Comparison of ENCODE assay signal across 38 cellular contexts in the genomic region with DNA sequence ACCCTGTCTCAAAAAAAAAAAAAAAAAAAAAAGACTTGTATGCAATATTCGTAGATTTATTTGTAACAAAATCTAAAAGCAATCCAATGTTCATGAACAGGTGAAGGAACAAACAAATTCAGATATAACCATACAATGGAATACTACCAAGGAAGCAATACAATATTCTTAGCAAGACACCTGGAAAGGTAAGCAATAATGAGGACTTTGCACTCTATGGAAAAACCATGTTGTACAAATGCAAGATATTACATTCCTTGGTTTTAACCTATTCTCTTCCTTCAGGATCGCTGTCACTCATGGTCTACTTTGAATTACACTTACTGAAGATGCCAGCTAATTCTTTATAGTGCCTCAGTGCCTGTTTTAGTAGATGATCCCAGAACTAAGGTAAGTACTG. TPM values are rescaled to one million over a fixed set of nuclear protein-coding genes. Genes with fewer than 3 reads are reported as not detected.
"Had no signal": no experiment of that assay in that cellular context is flagged by ENCODE, and none has a peak within 500 bp of the region (broad histone marks: within the 10 kb centered on the region; RNA-seq: fewer than 3 reads in every experiment).

No MANE protein-coding gene starts in this region.

- H3K4me1 ChIP-seq: gastrocnemius medialis had no signal

- H3K36me3 ChIP-seq: adrenal gland, breast epithelium, cardiac muscle cell, esophagus muscularis mucosa, gastrocnemius medialis, WERI-Rb-1 had no signal

- H3K36me3 Mint-ChIP-seq: activated naive CD8-positive, alpha-beta T cell; brain; T-cell had no signal

- H3K27ac ChIP-seq: adrenal gland, breast epithelium, cardiac muscle cell, coronary artery, dorsolateral prefrontal cortex, esophagus muscularis mucosa, gastrocnemius medialis, WERI-Rb-1 had no signal

- H3K27ac Mint-ChIP-seq: activated B cell treated with CpG ODN at 0.5 μM for 24 hours; activated CD8-positive, alpha-beta T cell treated with anti-CD3 and anti-CD28 coated beads for 36 hours; activated naive CD8-positive, alpha-beta T cell; activated T-helper 17 cell treated with anti-CD3 and anti-CD28 coated beads, Interleukin-2, amount 50 U/mL, for 72 hours; brain; dendritic cell treated with granulocyte-macrophage colony-stimulating factor and Interleukin-4, amounts not matched to agents 40 ng/mL and 50 ng/mL, for 4 days; endodermal cell; T-cell; T-helper 1 cell treated with Interleukin-12 subunit alpha and Interleukin-12 subunit beta and Interleukin-4 antibody, amounts not matched to agents 30 μg/mL and 1 μg/mL, for 36 hours had no signal

- H3K4me3 ChIP-seq: adrenal gland, breast epithelium, cardiac muscle cell, coronary artery, dorsolateral prefrontal cortex, esophagus muscularis mucosa, gastrocnemius medialis had no signal

- DNase-seq: activated B cell treated with CpG ODN at 0.5 μM for 24 hours; activated CD4-positive, alpha-beta T cell treated with anti-CD3 and anti-CD28 coated beads for 48 hours; activated CD4-positive, alpha-beta T cell treated with anti-CD3 and anti-CD28 coated beads, Interleukin-2, amount 50 U/mL, for 1 hour; activated CD4-positive, alpha-beta T cell treated with anti-CD3 and anti-CD28 coated beads, Interleukin-2, amount 50 U/mL, for 48 hours; activated CD8-positive, alpha-beta memory T cell treated with anti-CD3 and anti-CD28 coated beads for 24 hours; activated CD8-positive, alpha-beta T cell treated with anti-CD3 and anti-CD28 coated beads for 36 hours; activated effector memory CD4-positive, alpha-beta T cell treated with Interleukin-2 at 50 U/mL for 16 hours; activated gamma-delta T cell treated with Interleukin-2 at 50 U/mL for 16 hours; activated naive CD4-positive, alpha-beta T cell treated with anti-CD3 and anti-CD28 coated beads, Interleukin-2, amount 50 U/mL, for 16 hours; activated naive CD4-positive, alpha-beta T cell treated with Interleukin-2 at 50 U/mL for 16 hours; activated T-cell treated with anti-CD3 and anti-CD28 coated beads, Interleukin-2, amount 50 U/mL, for 4 hours; adrenal gland; amygdala; aorta; central memory CD4-positive, alpha-beta T cell; cerebellar nuclear complex; dorsolateral prefrontal cortex; effector memory CD4-positive, alpha-beta T cell; endodermal cell; erythroblast; foreskin keratinocyte; gastrocnemius medialis; glutamatergic neuron; SW 1271; T-cell; T-helper 9 cell; WERI-Rb-1 had no signal

- H3K27me3 Mint-ChIP-seq: activated T-helper 17 cell treated with anti-CD3 and anti-CD28 coated beads, Interleukin-2, amount 50 U/mL, for 72 hours; dendritic cell treated with granulocyte-macrophage colony-stimulating factor and Interleukin-4, amounts not matched to agents 40 ng/mL and 50 ng/mL, for 4 days; T-cell had no signal

- H3K27me3 ChIP-seq: adrenal gland, breast epithelium, cardiac muscle cell, dorsolateral prefrontal cortex, esophagus muscularis mucosa, foreskin keratinocyte, gastrocnemius medialis had no signal

- H3K4me1 Mint-ChIP-seq: activated B cell treated with CpG ODN at 0.5 μM for 24 hours; activated T-helper 17 cell treated with anti-CD3 and anti-CD28 coated beads, Interleukin-2, amount 50 U/mL, for 72 hours; brain; endodermal cell; T-cell had no signal

- H3K4me3 Mint-ChIP-seq: activated B cell treated with CpG ODN at 0.5 μM for 24 hours; activated CD8-positive, alpha-beta T cell treated with anti-CD3 and anti-CD28 coated beads for 36 hours; activated naive CD8-positive, alpha-beta T cell; activated T-cell treated with anti-CD3 and anti-CD28 coated beads, Interleukin-2, amount 50 U/mL, for 4 hours; activated T-helper 17 cell treated with anti-CD3 and anti-CD28 coated beads, Interleukin-2, amount 50 U/mL, for 72 hours; brain; dendritic cell treated with granulocyte-macrophage colony-stimulating factor and Interleukin-4, amounts not matched to agents 40 ng/mL and 50 ng/mL, for 4 days; endodermal cell; T-cell; T-helper 1 cell treated with Interleukin-12 subunit alpha and Interleukin-12 subunit beta and Interleukin-4 antibody, amounts not matched to agents 30 μg/mL and 1 μg/mL, for 36 hours had no signal

- ATAC-seq: activated CD4-positive, CD25-positive, alpha-beta regulatory T cell treated with anti-CD3 and anti-CD28 coated beads, Interleukin-2, amount 50 U/mL, for 24 hours; activated CD8-positive, alpha-beta T cell treated with anti-CD3 and anti-CD28 coated beads for 36 hours; activated T-cell treated with anti-CD3 and anti-CD28 coated beads, Interleukin-2, amount 50 U/mL, for 4 hours; activated T-helper 17 cell treated with anti-CD3 and anti-CD28 coated beads, Interleukin-2, amount 50 U/mL, for 72 hours; foreskin keratinocyte; gastrocnemius medialis; T-cell had no signal

- H3K9me3 Mint-ChIP-seq: activated B cell treated with CpG ODN at 0.5 μM for 24 hours; activated CD8-positive, alpha-beta T cell treated with anti-CD3 and anti-CD28 coated beads for 36 hours; activated T-cell treated with anti-CD3 and anti-CD28 coated beads, Interleukin-2, amount 50 U/mL, for 4 hours; activated T-helper 17 cell treated with anti-CD3 and anti-CD28 coated beads, Interleukin-2, amount 50 U/mL, for 72 hours; dendritic cell treated with granulocyte-macrophage colony-stimulating factor and Interleukin-4, amounts not matched to agents 40 ng/mL and 50 ng/mL, for 4 days had no signal

- H3K9me3 ChIP-seq: adrenal gland, breast epithelium, esophagus muscularis mucosa, gastrocnemius medialis had no signal

RNA-seq across cellular contexts. Expression of gene ADGRF1, which starts 14.7 kb away (rescaled TPM):
- total RNA-seq: activated B cell treated with CpG ODN at 0.5 μM for 24 hours; activated CD8-positive, alpha-beta T cell treated with anti-CD3 and anti-CD28 coated beads for 36 hours; activated T-helper 17 cell treated with anti-CD3 and anti-CD28 coated beads, Interleukin-2, amount 50 U/mL, for 72 hours; aorta; cardiac muscle cell; dorsolateral prefrontal cortex; endodermal cell; gastrocnemius medialis; T-helper 2 cell treated with Interferon-gamma antibody and Interleukin-4, amounts not matched to agents 100 ng/mL and 5 ng/mL, for 36 hours had no signal
- polyA plus RNA-seq: aorta, cardiac muscle cell had no signal
